8 cellular contexts compared by ENCODE assay signal in the genomic region with DNA sequence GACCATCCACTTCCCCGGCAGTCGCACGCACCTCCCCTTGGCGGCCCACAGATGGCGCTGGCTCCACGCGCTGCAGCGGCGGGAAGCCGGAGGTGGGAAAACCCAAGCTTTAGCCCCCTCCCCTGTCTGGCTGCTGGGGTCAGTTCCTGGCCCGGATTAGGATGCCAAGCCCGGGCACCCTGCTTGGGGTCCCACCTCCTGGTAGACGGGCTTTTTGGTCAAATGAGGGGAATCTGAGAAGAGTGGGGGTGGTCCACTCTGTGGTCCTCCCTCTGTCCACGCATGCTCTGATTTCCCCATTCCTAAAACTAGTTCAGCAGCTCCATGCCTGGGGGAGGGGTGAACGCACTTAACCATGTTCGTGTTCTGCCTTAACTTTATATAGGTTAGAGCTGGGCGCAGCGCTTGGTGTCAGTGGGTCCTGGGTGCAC. TPM values are rescaled to one million over a fixed set of nuclear protein-coding genes. Genes with fewer than 3 reads are reported as not detected.
A peak's percentile ranks its signal among the peaks of the same experiment; 100 is the strongest.
DNase-seq lines count a peak whose midpoint lies in the region; ATAC-seq and TF ChIP-seq lines count a peak whose summit lies in the region.

No MANE protein-coding gene starts in this region.

- in situ Hi-C loops in GM13976 (cut with MboI; ENCODE audit: low sequenced_read_pairs, unreplicated experiment), result no loop called here

- H3K9me3 ChIP-seq in iPS-18a (ENCODE audit: control insufficient read depth, low read depth, low read length), result no peaks in the 10 kb centered on the region

- no peak overlapping the region for H3K27ac ChIP-seq in ACC112 (ENCODE audit: low read depth, low read length)
- H3K27ac ChIP-seq in iPS-18a (ENCODE audit: low read length), result no peak overlapping the region

- peak overlapping the region; percentile 56 for H3K27ac Mint-ChIP-seq in stimulated activated naive CD8-positive, alpha-beta T cell treated with anti-CD3 and anti-CD28 coated beads, Interleukin-15, Interleukin-2, amounts not matched to agents 100 ng/mL and 50 ng/mL, for 24 hours
- no peak overlapping the region for H3K27ac Mint-ChIP-seq in mesothelial cell of epicardium

- H3K27me3 ChIP-seq in ACC112 (ENCODE audit: insufficient read depth, low read length), result peaks cover 3% of the 10 kb centered on the region; the same call in 1 of the 2 replicates
- H3K27me3 ChIP-seq in iPS-18a (ENCODE audit: control insufficient read depth, insufficient read depth, low read length), result no peaks in the 10 kb centered on the region

- H3K36me3 Mint-ChIP-seq in stimulated activated naive CD8-positive, alpha-beta T cell treated with anti-CD3 and anti-CD28 coated beads, Interleukin-15, Interleukin-2, amounts not matched to agents 100 ng/mL and 50 ng/mL, for 24 hours (ENCODE audit: low read depth), result no peaks in the 10 kb centered on the region
- H3K36me3 Mint-ChIP-seq in mesothelial cell of epicardium, result no peaks in the 10 kb centered on the region

- H2AFZ ChIP-seq in ACC112 (ENCODE audit: low read length, unreplicated experiment), result peak overlapping the region; percentile 45

- peaks cover 7% of the 10 kb centered on the region for H3K4me1 ChIP-seq in ACC112 (ENCODE audit: control insufficient read depth, insufficient read depth, low read length, unreplicated experiment)
- no peaks in the 10 kb centered on the region for H3K4me1 ChIP-seq in iPS-18a (ENCODE audit: control insufficient read depth, low read depth, low read length)

- H3K79me2 ChIP-seq in ACC112 (ENCODE audit: control insufficient read depth, insufficient read depth, low read length, unreplicated experiment), result no peaks in the 10 kb centered on the region

- H3K4me3 ChIP-seq in ACC112 (ENCODE audit: low read depth, low read length) (peak overlapping the region; percentile 47), iPS-18a (ENCODE audit: low read length) (peak overlapping the region; percentile 27)

- H3K27me3 Mint-ChIP-seq in stimulated activated naive CD8-positive, alpha-beta T cell treated with anti-CD3 and anti-CD28 coated beads, Interleukin-15, Interleukin-2, amounts not matched to agents 100 ng/mL and 50 ng/mL, for 24 hours, result peaks cover 11% of the 10 kb centered on the region
- no peaks in the 10 kb centered on the region for H3K27me3 Mint-ChIP-seq in mesothelial cell of epicardium (ENCODE audit: low read depth)

- ATAC-seq in GM19328 (IDR thresholded peaks at IDR 0.05; ENCODE audit: unreplicated experiment) (no peak), GM19351 (IDR thresholded peaks at IDR 0.05; ENCODE audit: unreplicated experiment) (no peak)

- no peak overlapping the region for H3K9ac ChIP-seq in iPS-18a (ENCODE audit: low read length)

- DNase-seq in GM13976 (ENCODE audit: low spot score), result peak; percentile 67
- peak; percentile 34 to 47 for DNase-seq in activated CD4-positive, alpha-beta T cell treated with anti-CD3 and anti-CD28 coated beads, Interleukin-2, amount 50 U/mL, for 48 hours
- no peak for DNase-seq in mesothelial cell of epicardium (ENCODE audit: low spot score in 2 of 2, unreplicated experiment in 2 of 2)

- no peak overlapping the region for H3K4me3 Mint-ChIP-seq in stimulated activated naive CD8-positive, alpha-beta T cell treated with anti-CD3 and anti-CD28 coated beads, Interleukin-15, Interleukin-2, amounts not matched to agents 100 ng/mL and 50 ng/mL, for 24 hours
- no peak overlapping the region for H3K4me3 Mint-ChIP-seq in mesothelial cell of epicardium

- H3K4me1 Mint-ChIP-seq in stimulated activated naive CD8-positive, alpha-beta T cell treated with anti-CD3 and anti-CD28 coated beads, Interleukin-15, Interleukin-2, amounts not matched to agents 100 ng/mL and 50 ng/mL, for 24 hours (ENCODE audit: low read depth), result peaks cover 40% of the 10 kb centered on the region
- H3K4me1 Mint-ChIP-seq in mesothelial cell of epicardium, result no peaks in the 10 kb centered on the region

- TF ChIP-seq CTCF in GM13976 (IDR thresholded peaks at IDR 0.05; ENCODE audit: borderline replicate concordance, control extremely low read depth, extremely low read depth, insufficient read depth, missing control alignments) (peak; percentile 90), mesothelial cell of epicardium (IDR thresholded peaks at IDR 0.05; ENCODE audit: unreplicated experiment) (no peak)

- H3K36me3 ChIP-seq in ACC112 (ENCODE audit: insufficient read depth, low read length), result no peaks in the 10 kb centered on the region
- H3K36me3 ChIP-seq in iPS-18a (ENCODE audit: control insufficient read depth, low read depth, low read length), result no peaks in the 10 kb centered on the region

- H3K9me3 Mint-ChIP-seq in stimulated activated naive CD8-positive, alpha-beta T cell treated with anti-CD3 and anti-CD28 coated beads, Interleukin-15, Interleukin-2, amounts not matched to agents 100 ng/mL and 50 ng/mL, for 24 hours, result no peaks in the 10 kb centered on the region
- peaks cover 23% of the 10 kb centered on the region for H3K9me3 Mint-ChIP-seq in mesothelial cell of epicardium

RNA-seq across cellular contexts. Expression of a gene that starts 8.1 kb away (rescaled TPM):
- total RNA-seq in mesothelial cell of epicardium, result 0.35 to 0.45 TPM in 2 of 3 replicates, not detected in the other

RNA-seq across cellular contexts. Expression of a gene that starts 48.5 kb away (rescaled TPM):
- total RNA-seq in mesothelial cell of epicardium, result not detected in 3 replicates

RNA-seq across cellular contexts. Expression of a gene that starts 48.5 kb away (rescaled TPM):
- not detected in 3 replicates for total RNA-seq in mesothelial cell of epicardium

Comparison
In these comparisons a context has a peak if more than half of its experiments do, and no peak if none do; other contexts are left out.
1. DNase-seq: peak in GM13976 (single experiment) and activated CD4-positive, alpha-beta T cell treated with anti-CD3 and anti-CD28 coated beads, Interleukin-2, amount 50 U/mL, for 48 hours (2 of 2); none in mesothelial cell of epicardium (0 of 2).